8 cellular contexts compared by ENCODE assay signal in genomic region chr18:79465392-79465991, GRCh38.
DNase-seq lines count a peak whose midpoint lies in the region; ATAC-seq and TF ChIP-seq lines count a peak whose summit lies in the region.

No MANE protein-coding gene starts in this region.

- H3K27ac ChIP-seq in aorta (ENCODE audit: low read depth in 1 of 2, low read length in 2 of 2) (no peak overlapping the region), suprapubic skin (no peak overlapping the region)

- no peaks in the 10 kb centered on the region for H3K9me3 ChIP-seq in aorta (ENCODE audit: control insufficient read depth, low read length)
- no peaks in the 10 kb centered on the region for H3K9me3 ChIP-seq in suprapubic skin

- H3K36me3 ChIP-seq in H7 (replicated peaks; ENCODE audit: control insufficient read depth, insufficient read depth, low read length) (no peaks in the 10 kb centered on the region), aorta (ENCODE audit: control insufficient read depth in 1 of 2, insufficient read depth in 2 of 2, low read length in 1 of 2) (no peaks in the 10 kb centered on the region), suprapubic skin (peaks cover 58% of the 10 kb centered on the region)

- intact Hi-C loops in aorta (cut with DNase I) (no loop called here), lower leg skin (cut with DNase I; ENCODE audit: low total_unique reads) (no loop called here)

- no peak for TF ChIP-seq EP300 in suprapubic skin (IDR thresholded peaks at IDR 0.05)

- H3K4me3 ChIP-seq in H7 (ENCODE audit: insufficient read depth, low read depth, low read length) (no peak overlapping the region), aorta (ENCODE audit: low read length in 2 of 2) (no peak overlapping the region), suprapubic skin (no peak overlapping the region), lower leg skin (ENCODE audit: low read depth, poor library complexity, severe bottlenecking) (no peak overlapping the region)

- WGBS in aorta, 2 donors, result 65 to 66% methylated on average over 25 to 26 of the region's 26 CpGs
- 60% methylated on average over 21 of the region's 26 CpGs for WGBS in suprapubic skin
- 55 to 68% methylated on average over 26 of the region's 26 CpGs for WGBS in lower leg skin, 2 donors

- DNase-seq in H7, result peak; percentile 94
- DNase-seq in OCI-M1 (lab: John Stamatoyannopoulos, UW), result peak; percentile 28
- peak; percentile 68 for DNase-seq in left kidney (ENCODE audit: low read depth, low spot score)
- no peak for DNase-seq in aorta
- DNase-seq in SHP77 treated with DMSO at 0.1 percent for 48 hours (lab: John Stamatoyannopoulos, UW), result no peak
- no peak for DNase-seq in suprapubic skin (ENCODE audit: low spot score in 2 of 2)
- no peak for DNase-seq in lower leg skin (ENCODE audit: low spot score in 2 of 2)

- H3K27me3 ChIP-seq in H7 (ENCODE audit: control insufficient read depth, insufficient read depth, low read length) (no peaks in the 10 kb centered on the region), aorta (ENCODE audit: control insufficient read depth in 1 of 2, insufficient read depth in 2 of 2, low read length in 1 of 2) (no peaks in the 10 kb centered on the region), suprapubic skin (no peaks in the 10 kb centered on the region)

- H3K4me1 ChIP-seq in aorta (ENCODE audit: control insufficient read depth in 1 of 2, insufficient read depth in 2 of 2, low read length in 2 of 2) (no peaks in the 10 kb centered on the region), suprapubic skin (peaks cover 8% of the 10 kb centered on the region)

- no peak for TF ChIP-seq CTCF in suprapubic skin (IDR thresholded peaks at IDR 0.05)
- no peak for TF ChIP-seq CTCF in lower leg skin (IDR thresholded peaks at IDR 0.05)

- TF ChIP-seq POLR2A in suprapubic skin (IDR thresholded peaks at IDR 0.05) (no peak), lower leg skin (IDR thresholded peaks at IDR 0.05) (no peak)

- ATAC-seq in GM18519 (IDR thresholded peaks at IDR 0.05; ENCODE audit: low FRiP score, unreplicated experiment), result peak; percentile 67
- ATAC-seq in aorta (ENCODE audit: low FRiP score), result no peak

Comparison
In these comparisons a context has a peak if more than half of its experiments do, and no peak if none do; other contexts are left out.
1. DNase-seq: peak in H7 (single experiment), OCI-M1 (single experiment) and left kidney (single experiment); none in aorta (0 of 2), SHP77 treated with DMSO at 0.1 percent for 48 hours (single experiment), suprapubic skin (0 of 2) and lower leg skin (0 of 2).